11 cellular contexts compared by ENCODE assay signal in the genomic region with DNA sequence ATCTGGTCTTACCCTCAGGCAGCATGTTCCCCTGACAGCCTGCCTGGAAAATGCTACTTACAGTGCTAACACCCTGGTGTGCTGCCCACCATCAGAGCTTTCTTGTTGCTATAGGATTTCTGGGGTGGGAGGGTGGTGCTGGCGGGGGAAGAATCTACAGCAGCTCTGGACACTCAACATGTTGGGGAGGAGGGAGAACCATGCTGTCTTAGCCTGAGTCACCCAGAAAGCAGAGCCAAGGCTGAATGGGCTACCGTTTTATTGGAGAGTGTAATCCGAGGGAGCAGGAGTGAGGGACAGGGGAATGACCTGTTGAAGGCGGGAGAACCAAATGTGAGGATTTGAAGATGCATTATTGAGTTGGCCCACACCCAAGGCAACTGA. TPM values are rescaled to one million over a fixed set of nuclear protein-coding genes. Genes with fewer than 3 reads are reported as not detected.
DNase-seq lines count a peak whose midpoint lies in the region; ATAC-seq and TF ChIP-seq lines count a peak whose summit lies in the region.
"Had no signal": no experiment of that assay in that cellular context is flagged by ENCODE, and none has a peak within 500 bp of the region (broad histone marks: within the 10 kb centered on the region; RNA-seq: fewer than 3 reads in every experiment).

No MANE protein-coding gene starts in this region.

- H3K36me3 ChIP-seq in vagina: no peaks in the 10 kb centered on the region
- H3K36me3 ChIP-seq: brain microvascular endothelial cell had no signal

- in situ Hi-C loops in GM13976 (cut with MboI; ENCODE audit: low sequenced_read_pairs, unreplicated experiment): loop anchor here (5.0 kb wide), 1 partner anchor 410 kb away; no protein-coding TSS in a partner anchor

- no peaks in the 10 kb centered on the region for H3K4me1 Mint-ChIP-seq in activated CD4-positive, alpha-beta memory T cell treated with anti-CD3 and anti-CD28 coated beads for 36 hours (ENCODE audit: low read depth)

- CTCF ChIA-PET in activated CD4-positive, alpha-beta memory T cell treated with anti-CD3 and anti-CD28 coated beads for 36 hours (lab: Charles Lee): interaction anchor here (1.4 to 5.5 kb wide), 3 partner anchors 15 to 412 kb away, joined by 4 to 90 read pairs (median 19); no protein-coding TSS in a partner anchor

- POLR2A ChIA-PET in activated CD4-positive, alpha-beta memory T cell treated with anti-CD3 and anti-CD28 coated beads for 36 hours (lab: Charles Lee): no interaction called here

- no peak overlapping the region for H3K27ac Mint-ChIP-seq in activated CD4-positive, alpha-beta memory T cell treated with anti-CD3 and anti-CD28 coated beads for 36 hours

- H3K4me3 ChIP-seq in fibroblast of mammary gland (ENCODE audit: control insufficient read depth, low read depth, low read length): no peak overlapping the region
- H3K4me3 ChIP-seq in vagina: no peak overlapping the region
- H3K4me3 ChIP-seq: heart left ventricle had no signal

- no peaks in the 10 kb centered on the region for H3K4me1 ChIP-seq in vagina
- H3K4me1 ChIP-seq: heart left ventricle had no signal

- no peaks in the 10 kb centered on the region for H3K9me3 ChIP-seq in vagina
- H3K9me3 ChIP-seq: heart left ventricle had no signal

- no peak overlapping the region for H3K27ac ChIP-seq in vagina
- H3K27ac ChIP-seq: brain microvascular endothelial cell, heart left ventricle had no signal

- no peaks in the 10 kb centered on the region for H3K36me3 Mint-ChIP-seq in activated CD4-positive, alpha-beta memory T cell treated with anti-CD3 and anti-CD28 coated beads for 36 hours

- no peaks in the 10 kb centered on the region for H3K9me3 Mint-ChIP-seq in activated CD4-positive, alpha-beta memory T cell treated with anti-CD3 and anti-CD28 coated beads for 36 hours

- H3K27me3 ChIP-seq in vagina: no peaks in the 10 kb centered on the region
- H3K27me3 ChIP-seq: brain microvascular endothelial cell, heart left ventricle had no signal

- peak; percentile 12 for ATAC-seq in GM18520 (IDR thresholded peaks at IDR 0.05; ENCODE audit: unreplicated experiment)
- peak; percentile 27 for ATAC-seq in GM21423 (IDR thresholded peaks at IDR 0.05; ENCODE audit: unreplicated experiment)
- peak; percentile 12 for ATAC-seq in HG03103 (IDR thresholded peaks at IDR 0.05; ENCODE audit: low read depth, unreplicated experiment)
- ATAC-seq: heart left ventricle had no signal

- no peak for TF ChIP-seq CTCF in fibroblast of mammary gland (conservative IDR thresholded peaks at IDR 0.05; ENCODE audit: control insufficient read depth, insufficient read depth, low read depth, low read length)
- no peak for TF ChIP-seq CTCF in GM13976 (IDR thresholded peaks at IDR 0.05; ENCODE audit: borderline replicate concordance, control extremely low read depth, extremely low read depth, insufficient read depth, missing control alignments)
- TF ChIP-seq CTCF in vagina (IDR thresholded peaks at IDR 0.05): no peak

- no peaks in the 10 kb centered on the region for H3K27me3 Mint-ChIP-seq in activated CD4-positive, alpha-beta memory T cell treated with anti-CD3 and anti-CD28 coated beads for 36 hours

- intact Hi-C loops in vagina (cut with DNase I): no loop called here
- intact Hi-C loops in activated CD4-positive, alpha-beta memory T cell treated with anti-CD3 and anti-CD28 coated beads for 36 hours (cut with micrococcal nuclease): no loop called here

- H3K4me3 Mint-ChIP-seq in activated CD4-positive, alpha-beta memory T cell treated with anti-CD3 and anti-CD28 coated beads for 36 hours: no peak overlapping the region

- TF ChIP-seq POLR2A in vagina (IDR thresholded peaks at IDR 0.05): no peak

- peak; percentile 32 for DNase-seq in fibroblast of mammary gland (ENCODE audit: low read depth)
- no peak for DNase-seq in GM13976 (ENCODE audit: low spot score)
- no peak for DNase-seq in activated gamma-delta T cell (lab: John Stamatoyannopoulos, UW)
- DNase-seq in vagina (ENCODE audit: extremely low spot score in 2 of 2): no peak
- DNase-seq in activated CD4-positive, alpha-beta memory T cell treated with anti-CD3 and anti-CD28 coated beads for 36 hours: no peak
- DNase-seq: brain microvascular endothelial cell; heart left ventricle; NK-92 treated with Interleukin-12 subunit alpha and Interleukin-12 subunit beta, amount 100 ng/mL, for 24 hours had no signal

RNA-seq across cellular contexts. Expression of gene MFSD1, which starts 45.6 kb away (rescaled TPM):
- total RNA-seq in vagina: 59.2 TPM
- total RNA-seq in activated CD4-positive, alpha-beta memory T cell treated with anti-CD3 and anti-CD28 coated beads for 36 hours: 10 to 100 TPM; 11.9 to 12.4 TPM
